In the genomic region with DNA sequence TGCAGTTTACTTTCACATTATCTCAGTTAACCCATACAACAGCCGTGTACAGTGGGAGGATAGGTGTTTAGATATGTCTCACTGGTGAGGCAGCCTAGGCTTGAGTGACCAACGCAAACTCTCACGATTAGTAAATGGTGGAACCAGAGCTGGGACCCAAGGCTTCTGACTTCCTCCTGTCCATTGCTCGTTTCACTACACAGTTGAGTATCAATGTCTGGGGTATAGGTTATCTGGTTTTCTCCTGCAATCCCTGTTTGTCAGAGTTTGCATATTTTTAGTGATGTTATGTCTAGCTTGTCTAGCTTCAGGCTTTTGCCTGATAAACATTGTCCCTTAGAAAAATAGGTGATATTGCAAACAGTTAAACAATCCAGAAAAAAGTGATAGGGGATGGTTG, we compare ENCODE assay signal across 23 cellular contexts.
DNase-seq lines count a peak whose midpoint lies in the region; ATAC-seq, FAIRE-seq and TF ChIP-seq lines count a peak whose summit lies in the region.
"Had no signal": no experiment of that assay in that cellular context is flagged by ENCODE, and none has a peak within 500 bp of the region (broad histone marks: within the 10 kb centered on the region; RNA-seq: fewer than 3 reads in every experiment).

No MANE protein-coding gene starts in this region.

- H3K27me3 ChIP-seq in K562 (ENCODE audit: control insufficient read depth in 2 of 2, insufficient read depth in 2 of 2, low read length in 2 of 2), result no peaks in the 10 kb centered on the region
- H3K27me3 ChIP-seq: BLaER1, SJCRH30 had no signal

- H3K27ac ChIP-seq in K562 (ENCODE audit: extremely low read depth, low read depth, low read length) (no peak overlapping the region), substantia nigra (ENCODE audit: low read depth, low read length, poor library complexity, severe bottlenecking) (peak overlapping the region; percentile 14)
- H3K27ac ChIP-seq: BLaER1, KMS-11, SJCRH30 had no signal

- no peak overlapping the region for H2AFZ ChIP-seq in K562 (ENCODE audit: low read depth, low read length)

- in situ Hi-C loops in K562 (cut with MboI), result no loop called here

- peak; percentile 77 for FAIRE-seq in GM12892 (lab: Jason Lieb, UNC)
- no peak for FAIRE-seq in K562 (lab: Jason Lieb, UNC)
- FAIRE-seq: H1, RCC 7860 had no signal

- WGBS in K562 (ENCODE audit: insufficient coverage, low coverage, missing lambda C conversion rate), result 88% methylated on average over 4 of the region's 4 CpGs

- peaks cover 91% of the 10 kb centered on the region for H3K36me3 ChIP-seq in K562 (ENCODE audit: control insufficient read depth, insufficient read depth, low read length)

- no peaks in the 10 kb centered on the region for H3K9me3 Mint-ChIP-seq in stimulated activated naive CD8-positive, alpha-beta T cell treated with anti-CD3 and anti-CD28 coated beads, Interleukin-15, amount 100 ng/mL, for 72 hours
- H3K9me3 Mint-ChIP-seq: CD4-positive, alpha-beta T cell had no signal

- no peak overlapping the region for H3K4me3 Mint-ChIP-seq in stimulated activated naive CD8-positive, alpha-beta T cell treated with anti-CD3 and anti-CD28 coated beads, Interleukin-15, amount 100 ng/mL, for 72 hours
- H3K4me3 Mint-ChIP-seq: CD4-positive, alpha-beta T cell had no signal

- no peak for TF ChIP-seq EP300 in K562 (IDR thresholded peaks at IDR 0.05; ENCODE audit: low read length)

- H3K4me2 ChIP-seq in K562 (ENCODE audit: insufficient read depth, low read length), result no peak overlapping the region
- H3K4me2 ChIP-seq: BLaER1, KMS-11 had no signal

- H3K9me1 ChIP-seq in K562 (ENCODE audit: control insufficient read depth, insufficient read depth, low read length), result no peaks in the 10 kb centered on the region

- no peaks in the 10 kb centered on the region for H3K4me1 ChIP-seq in K562 (replicated peaks in 1 of 2; ENCODE audit: control insufficient read depth in 2 of 2, insufficient read depth in 2 of 2, low read length in 2 of 2)
- H3K4me1 ChIP-seq: Caco-2, SJCRH30 had no signal

- CTCF ChIA-PET in K562 (lab: Yijun Ruan, JAX; ENCODE audit: low intra/inter-chr PET ratio), result interaction anchor here (0.6 kb wide), 1 partner anchor 218 kb away, joined by 3 read pairs; no protein-coding TSS in a partner anchor

- POLR2A ChIA-PET in K562 (lab: Yijun Ruan, JAX), result interaction anchor here (0.8 to 17.8 kb wide), 7 partner anchors 8 to 31 kb away, joined by 3 to 264 read pairs (median 6); no protein-coding TSS in a partner anchor

- ATAC-seq in HG02798 (IDR thresholded peaks at IDR 0.05; ENCODE audit: poor library complexity, unreplicated experiment), result peak; percentile 31
- 0 out of 3 replicates have a peak, but pooled peaks have one; percentile 3 for ATAC-seq in K562
- no peak for ATAC-seq in HG02973 (IDR thresholded peaks at IDR 0.05; ENCODE audit: unreplicated experiment)
- ATAC-seq in omental fat pad (ENCODE audit: low FRiP score), result no peak
- no peak for ATAC-seq in stimulated activated naive CD8-positive, alpha-beta T cell treated with anti-CD3 and anti-CD28 coated beads, Interleukin-15, amount 100 ng/mL, for 72 hours

- intact Hi-C loops in K562 (cut with micrococcal nuclease), result no loop called here

- no peak for TF ChIP-seq CTCF in K562 (IDR thresholded peaks at IDR 0.05 in 2 of 3, conservative IDR thresholded peaks at IDR 0.05 in 1 of 3; ENCODE audit: insufficient read depth in 2 of 3, low read depth in 1 of 3, low read length in 3 of 3)
- TF ChIP-seq CTCF in omental fat pad (IDR thresholded peaks at IDR 0.05), result no peak

- 0 out of 3 replicates have a peak, but pooled peaks cover 4% of the 10 kb centered on the region for H3K79me2 ChIP-seq in K562 (ENCODE audit: control insufficient read depth, insufficient read depth, low read length)

- H3K4me1 Mint-ChIP-seq in stimulated activated naive CD8-positive, alpha-beta T cell treated with anti-CD3 and anti-CD28 coated beads, Interleukin-15, amount 100 ng/mL, for 72 hours, result no peaks in the 10 kb centered on the region

- no peak for TF ChIP-seq RAD21 in K562 (CRISPR knock-in tag; conservative IDR thresholded peaks at IDR 0.05 in 1 of 2, IDR thresholded peaks at IDR 0.05 in 1 of 2)

- H4K20me1 ChIP-seq in K562 (replicated peaks; ENCODE audit: control insufficient read depth, insufficient read depth, low read length), result no peaks in the 10 kb centered on the region
- H4K20me1 ChIP-seq: BLaER1 had no signal

- H3K27ac Mint-ChIP-seq in stimulated activated naive CD8-positive, alpha-beta T cell treated with anti-CD3 and anti-CD28 coated beads, Interleukin-15, amount 100 ng/mL, for 72 hours, result no peak overlapping the region
- H3K27ac Mint-ChIP-seq: CD4-positive, alpha-beta T cell had no signal

- no peaks in the 10 kb centered on the region for H3K27me3 Mint-ChIP-seq in stimulated activated naive CD8-positive, alpha-beta T cell treated with anti-CD3 and anti-CD28 coated beads, Interleukin-15, amount 100 ng/mL, for 72 hours
- H3K27me3 Mint-ChIP-seq: CD4-positive, alpha-beta T cell had no signal

- BruUV-seq in K562 (replicated peaks; lab: Mats Ljungman, UMichigan), result no TSS peak

- TF ChIP-seq POLR2A in GM12892 (IDR thresholded peaks at IDR 0.05; ENCODE audit: low read depth, low read length), result no peak
- TF ChIP-seq POLR2A in K562 (conservative IDR thresholded peaks at IDR 0.05), result no peak

- no peak overlapping the region for H3K9ac ChIP-seq in K562 (ENCODE audit: insufficient read depth in 1 of 2, low read depth in 2 of 2, low read length in 2 of 2)
- H3K9ac ChIP-seq: BLaER1, KMS-11 had no signal

- DNase-seq in GM12892 (ENCODE audit: insufficient read length) (no peak), K562 (ENCODE audit: extremely low read depth in 1 of 4, low spot score in 3 of 4) (no peak), substantia nigra (lab: John Stamatoyannopoulos, UW) (no peak), omental fat pad (ENCODE audit: low spot score) (no peak)
- DNase-seq in stimulated activated naive CD8-positive, alpha-beta T cell treated with anti-CD3 and anti-CD28 coated beads, Interleukin-15, amount 100 ng/mL, for 72 hours, result no peak
- DNase-seq: Caco-2; CD4-positive, alpha-beta T cell; DMS 273 treated with DMSO at 0.1 percent for 48 hours; DMS79 treated with DMSO at 0.1 percent for 48 hours; NCI-H1105; NCI-H146; NCI-H2029; NCI-H226; NCI-H524; NCI-H82; OCI-M1; SJCRH30 had no signal

- H3K9me3 ChIP-seq in K562 (replicated peaks; ENCODE audit: control insufficient read depth, insufficient read depth, low read depth, low read length), result no peaks in the 10 kb centered on the region
- H3K9me3 ChIP-seq: BLaER1, Caco-2, SJCRH30 had no signal

- no peak overlapping the region for H3K4me3 ChIP-seq in K562
- H3K4me3 ChIP-seq: BLaER1, SJCRH30 had no signal

TF ChIP-seq in K562, 482 proteins besides CTCF, POLR2A, EP300 and RAD21:
- no peak for TF ChIP-seq ZNF140 (CRISPR knock-in tag; IDR thresholded peaks at IDR 0.05)
- no peak for TF ChIP-seq ZSCAN32 (CRISPR knock-in tag; IDR thresholded peaks at IDR 0.05)
- TF ChIP-seq, protein P1, sequence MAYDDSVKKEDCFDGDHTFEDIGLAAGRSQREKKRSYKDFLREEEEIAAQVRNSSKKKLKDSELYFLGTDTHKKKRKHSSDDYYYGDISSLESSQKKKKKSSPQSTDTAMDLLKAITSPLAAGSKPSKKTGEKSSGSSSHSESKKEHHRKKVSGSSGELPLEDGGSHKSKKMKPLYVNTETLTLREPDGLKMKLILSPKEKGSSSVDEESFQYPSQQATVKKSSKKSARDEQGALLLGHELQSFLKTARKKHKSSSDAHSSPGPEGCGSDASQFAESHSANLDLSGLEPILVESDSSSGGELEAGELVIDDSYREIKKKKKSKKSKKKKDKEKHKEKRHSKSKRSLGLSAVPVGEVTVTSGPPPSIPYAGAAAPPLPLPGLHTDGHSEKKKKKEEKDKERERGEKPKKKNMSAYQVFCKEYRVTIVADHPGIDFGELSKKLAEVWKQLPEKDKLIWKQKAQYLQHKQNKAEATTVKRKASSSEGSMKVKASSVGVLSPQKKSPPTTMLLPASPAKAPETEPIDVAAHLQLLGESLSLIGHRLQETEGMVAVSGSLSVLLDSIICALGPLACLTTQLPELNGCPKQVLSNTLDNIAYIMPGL (CRISPR knock-in tag; IDR thresholded peaks at IDR 0.05), result 0 out of 2 replicates have a peak, but pooled peaks have one; percentile 52
- no peak for TF ChIP-seq ZNF124 (CRISPR knock-in tag; IDR thresholded peaks at IDR 0.05)
- TF ChIP-seq DIDO1 (tag; IDR thresholded peaks at IDR 0.05; ENCODE audit: low read depth), result no peak

Comparison
In these comparisons a context has a peak if more than half of its experiments do, and no peak if none do; other contexts are left out.
1. ATAC-seq: peak in HG02798 (single experiment) and K562 (single experiment); none in HG02973 (single experiment), omental fat pad (single experiment) and stimulated activated naive CD8-positive, alpha-beta T cell treated with anti-CD3 and anti-CD28 coated beads, Interleukin-15, amount 100 ng/mL, for 72 hours (single experiment).